Comparison of ENCODE assay signal across 8 cellular contexts in genomic region chr12:53674977-53675700, GRCh38. TPM values are rescaled to one million over a fixed set of nuclear protein-coding genes. Genes with fewer than 3 reads are reported as not detected.
A peak's percentile ranks its signal among the peaks of the same experiment; 100 is the strongest.
DNase-seq lines count a peak whose midpoint lies in the region; ATAC-seq, FAIRE-seq and TF ChIP-seq lines count a peak whose summit lies in the region.

No MANE protein-coding gene starts in this region.

- H3K27me3 ChIP-seq in cardiac muscle cell: no peaks in the 10 kb centered on the region

- peaks cover 17% of the 10 kb centered on the region for H3K4me1 Mint-ChIP-seq in type B pancreatic cell (ENCODE audit: unreplicated experiment)

- no peaks in the 10 kb centered on the region for H3K9me3 Mint-ChIP-seq in type B pancreatic cell

- peaks cover 3% of the 10 kb centered on the region for H3K4me1 ChIP-seq in cardiac muscle cell (ENCODE audit: low read depth)

- ATAC-seq in left ventricle myocardium superior (no peak), HG03280 (IDR thresholded peaks at IDR 0.05; ENCODE audit: unreplicated experiment) (no peak)

- peak overlapping the region; percentile 98 for H3K27ac Mint-ChIP-seq in type B pancreatic cell

- intact Hi-C loops in left ventricle myocardium superior (cut with micrococcal nuclease) (loop anchor here (5.0 kb wide), 1 partner anchor 133 kb away; no protein-coding TSS in a partner anchor), lower leg skin (cut with DNase I; ENCODE audit: low total_unique reads) (loop anchor here (5.0 to 10.0 kb wide), 2 partner anchors 50 to 133 kb away; partner anchors contain the start of gene ATF7)

- H3K27ac ChIP-seq in cardiac muscle cell: peak overlapping the region; percentile 81
- peak overlapping the region; percentile 82 for H3K27ac ChIP-seq in angular gyrus (ENCODE audit: low read depth, low read length)

- H3K36me3 ChIP-seq in cardiac muscle cell: peaks cover 21% of the 10 kb centered on the region

- H3K4me3 ChIP-seq in cardiac muscle cell: peak overlapping the region; percentile 48
- H3K4me3 ChIP-seq in lower leg skin (ENCODE audit: low read depth, poor library complexity, severe bottlenecking): peak overlapping the region; percentile 36

- TF ChIP-seq POLR2A in lower leg skin (IDR thresholded peaks at IDR 0.05): no peak

- no peak for TF ChIP-seq CTCF in cardiac muscle cell (IDR thresholded peaks at IDR 0.05; ENCODE audit: low read depth, low read length)
- TF ChIP-seq CTCF in lower leg skin (IDR thresholded peaks at IDR 0.05): no peak
- no peak for TF ChIP-seq CTCF in type B pancreatic cell (conservative IDR thresholded peaks at IDR 0.05)

- peaks cover 12% of the 10 kb centered on the region for H3K36me3 Mint-ChIP-seq in type B pancreatic cell

- H3K4me3 Mint-ChIP-seq in type B pancreatic cell: peak overlapping the region; percentile 97

- WGBS in lower leg skin, 2 donors: 24 to 31% methylated on average over 8 of the region's 8 CpGs

- no peak for DNase-seq in cardiac muscle cell (ENCODE audit: low read depth in 1 of 2, low spot score in 1 of 2)
- DNase-seq in left ventricle myocardium superior: no peak
- no peak for DNase-seq in lower leg skin (ENCODE audit: low spot score in 2 of 2)
- no peak for DNase-seq in type B pancreatic cell (ENCODE audit: extremely low spot score, unreplicated experiment)
- no peak for DNase-seq in frontal cortex (ENCODE audit: low spot score in 2 of 2)
- no peak for DNase-seq in epidermal melanocyte (ENCODE audit: insufficient read length, low spot score)

- no peak for FAIRE-seq in frontal cortex (lab: Jason Lieb, UNC)

- H3K27me3 Mint-ChIP-seq in type B pancreatic cell: peaks cover 24% of the 10 kb centered on the region

- no peaks in the 10 kb centered on the region for H3K9me3 ChIP-seq in cardiac muscle cell (ENCODE audit: low read depth)

RNA-seq across cellular contexts. Expression of gene ATP5MC2, which starts 0.7 kb away (rescaled TPM):
- 703 and 923 TPM in 2 replicates for total RNA-seq in cardiac muscle cell
- polyA plus RNA-seq in cardiac muscle cell: 703 and 802 TPM in 2 replicates
- 623 TPM for total RNA-seq in left ventricle myocardium superior
- total RNA-seq in lower leg skin: 100 to 1,000 TPM; 214 to 533 (median 318) TPM
- total RNA-seq in type B pancreatic cell (ENCODE audit: low replicate concordance): 312 and 402 TPM in 2 replicates
- total RNA-seq in frontal cortex: 73.0 TPM

RNA-seq across cellular contexts. Expression of gene ATF7, which starts 49.0 kb away (rescaled TPM):
- total RNA-seq in cardiac muscle cell (8.7 and 9.1 TPM in 2 replicates), left ventricle myocardium superior (37.7 TPM), lower leg skin (10 to 100 TPM; 25.1 to 34.4 (median 29.0) TPM), type B pancreatic cell (ENCODE audit: low replicate concordance) (28.5 and 42.2 TPM in 2 replicates), frontal cortex (4.1 TPM)
- polyA plus RNA-seq in cardiac muscle cell: 13.8 and 17.8 TPM in 2 replicates

RNA-seq across cellular contexts. Expression of gene CALCOCO1, which starts 52.1 kb away (rescaled TPM):
- total RNA-seq in cardiac muscle cell (116 and 187 TPM in 2 replicates), left ventricle myocardium superior (210 TPM), lower leg skin (100 to 1,000 TPM; 313 to 432 (median 391) TPM), type B pancreatic cell (ENCODE audit: low replicate concordance) (66.2 and 86.7 TPM in 2 replicates), frontal cortex (63.6 TPM)
- polyA plus RNA-seq in cardiac muscle cell: 128 and 176 TPM in 2 replicates
